ENCODE assay signal across 9 cellular contexts in the genomic region with DNA sequence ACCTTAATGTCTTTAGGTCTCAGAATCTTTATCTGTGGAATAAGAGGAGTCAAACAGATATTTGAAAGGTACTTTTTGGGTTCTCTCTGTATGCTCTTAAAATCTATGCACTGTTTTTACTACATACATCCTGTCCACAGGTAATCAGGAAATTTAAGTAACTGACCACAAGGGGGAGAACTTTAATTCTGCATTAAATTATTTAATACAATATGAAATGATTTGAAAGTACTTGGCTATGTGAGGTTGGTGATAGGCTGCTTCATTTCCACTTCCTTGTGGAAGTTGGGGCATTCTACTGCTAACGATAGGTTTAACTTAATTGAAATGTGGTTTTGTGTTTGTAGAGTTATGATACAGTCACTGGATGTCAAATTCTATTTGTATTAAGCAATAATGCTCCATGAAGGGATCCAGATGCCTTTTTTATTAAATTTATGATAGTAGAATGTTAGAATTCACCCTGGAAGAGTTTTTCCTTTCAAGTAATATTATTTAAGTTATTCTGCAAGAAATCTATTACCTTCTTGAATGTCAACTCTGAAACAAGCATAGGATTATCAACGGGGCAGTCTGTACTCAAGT. TPM values are rescaled to one million over a fixed set of nuclear protein-coding genes. Genes with fewer than 3 reads are reported as not detected.
DNase-seq lines count a peak whose midpoint lies in the region; ATAC-seq, FAIRE-seq and TF ChIP-seq lines count a peak whose summit lies in the region.
"Had no signal": no experiment of that assay in that cellular context is flagged by ENCODE, and none has a peak within 500 bp of the region (broad histone marks: within the 10 kb centered on the region; RNA-seq: fewer than 3 reads in every experiment).

No MANE protein-coding gene starts in this region.

- in situ Hi-C loops in ACHN (cut with HindIII; ENCODE audit: low pct_ligation_motif_present, low pct_unique_long_range_greater_than_20kb, low sequenced_read_pairs) (no loop called here), GM13977 (cut with MboI; ENCODE audit: low pct_unique_long_range_greater_than_20kb, low sequenced_read_pairs, unreplicated experiment) (no loop called here)

- H3K36me3 Mint-ChIP-seq in activated T-helper 17 cell treated with anti-CD3 and anti-CD28 coated beads, Interleukin-2, amount 50 U/mL, for 72 hours (ENCODE audit: low read depth), result no peaks in the 10 kb centered on the region

- no peaks in the 10 kb centered on the region for H3K4me1 ChIP-seq in endothelial cell of umbilical vein (ENCODE audit: control insufficient read depth, extremely low read depth, insufficient read depth, low read length)
- no peaks in the 10 kb centered on the region for H3K4me1 ChIP-seq in testis

- H4K20me1 ChIP-seq in endothelial cell of umbilical vein (replicated peaks; ENCODE audit: control insufficient read depth, extremely low read depth, insufficient read depth, low read length), result no peaks in the 10 kb centered on the region

- POLR2A ChIA-PET in endothelial cell of umbilical vein (lab: Charles Lee), result no interaction called here

- DNase-seq in ACHN (peak; percentile 69), GM13977 (ENCODE audit: low spot score) (no peak), NCI-H460 (ENCODE audit: extremely low read depth, low read depth) (peak; percentile 28), endothelial cell of umbilical vein (ENCODE audit: low read depth, low spot score) (peak; percentile 42), testis (no peak)
- DNase-seq in activated CD4-positive, alpha-beta T cell treated with anti-CD3 and anti-CD28 coated beads for 4 hours, result no peak

- CTCF ChIA-PET in endothelial cell of umbilical vein (lab: Charles Lee), result interaction anchor here (0.9 to 3.0 kb wide), 8 partner anchors 8 to 1639 kb away, joined by 3 to 14 read pairs (median 6); no protein-coding TSS in a partner anchor

- no peak for ATAC-seq in GM19324 (IDR thresholded peaks at IDR 0.05; ENCODE audit: low FRiP score, unreplicated experiment)
- ATAC-seq in activated T-helper 17 cell treated with anti-CD3 and anti-CD28 coated beads, Interleukin-2, amount 50 U/mL, for 72 hours (replicated peaks), result no peak

- H3K79me2 ChIP-seq in endothelial cell of umbilical vein (ENCODE audit: control insufficient read depth, insufficient read depth, low read length), result no peaks in the 10 kb centered on the region

- FAIRE-seq in endothelial cell of umbilical vein (lab: Jason Lieb, UNC), result no peak

- H3K9me3 ChIP-seq in endothelial cell of umbilical vein (replicated peaks; ENCODE audit: control insufficient read depth, insufficient read depth, low read length) (no peaks in the 10 kb centered on the region), testis (no peaks in the 10 kb centered on the region)

- H3K27ac ChIP-seq in endothelial cell of umbilical vein (ENCODE audit: insufficient read depth, low read depth, low read length), result no peak overlapping the region
- no peak overlapping the region for H3K27ac ChIP-seq in testis

- TF ChIP-seq CTCF in GM13977 (IDR thresholded peaks at IDR 0.05; ENCODE audit: extremely low read depth, insufficient read depth, missing control alignments), result peak; percentile 45
- peak; percentile 14 to 24 for TF ChIP-seq CTCF in endothelial cell of umbilical vein (IDR thresholded peaks at IDR 0.05; ENCODE audit: extremely low read depth in 1 of 2, insufficient read depth in 1 of 2, low read depth in 1 of 2, low read length in 2 of 2)
- peak in 2 of 3 experiments; percentile 19 to 61 for TF ChIP-seq CTCF in testis (IDR thresholded peaks at IDR 0.05)

- H3K27me3 ChIP-seq in endothelial cell of umbilical vein (ENCODE audit: control insufficient read depth in 2 of 2, insufficient read depth in 2 of 2, low read length in 2 of 2) (peaks cover 2 to 3% of the 10 kb centered on the region in 2 experiments), testis (no peaks in the 10 kb centered on the region)

- H3K27ac Mint-ChIP-seq in activated T-helper 17 cell treated with anti-CD3 and anti-CD28 coated beads, Interleukin-2, amount 50 U/mL, for 72 hours, result no peak overlapping the region

- no peak overlapping the region for H3K9ac ChIP-seq in endothelial cell of umbilical vein (replicated peaks; ENCODE audit: extremely low read depth, insufficient read depth, low read length)

- H3K4me2 ChIP-seq in endothelial cell of umbilical vein (ENCODE audit: insufficient read depth, low read length), result no peak overlapping the region

- H3K36me3 ChIP-seq in endothelial cell of umbilical vein (ENCODE audit: control insufficient read depth in 2 of 2, extremely low read depth in 1 of 2, insufficient read depth in 2 of 2, low read length in 2 of 2), result no peaks in the 10 kb centered on the region
- no peaks in the 10 kb centered on the region for H3K36me3 ChIP-seq in testis (ENCODE audit: low read depth, missing control alignments)

- no TSS peak for BruUV-seq in endothelial cell of umbilical vein (replicated peaks; lab: Mats Ljungman, UMichigan)

- no peak overlapping the region for H3K4me3 Mint-ChIP-seq in activated T-helper 17 cell treated with anti-CD3 and anti-CD28 coated beads, Interleukin-2, amount 50 U/mL, for 72 hours

- TF ChIP-seq POLR2A in endothelial cell of umbilical vein (IDR thresholded peaks at IDR 0.05; ENCODE audit: low read depth, low read length) (no peak), testis (IDR thresholded peaks at IDR 0.05) (no peak)

- H2AFZ ChIP-seq in endothelial cell of umbilical vein (ENCODE audit: low read depth, low read length), result no peak overlapping the region

- dilution Hi-C loops in endothelial cell of umbilical vein (cut with MboI; ENCODE audit: extremely low pct_ligation_motif_present, low sequenced_read_pairs), result no loop called here

- H3K9me1 ChIP-seq in endothelial cell of umbilical vein (replicated peaks; ENCODE audit: control insufficient read depth, extremely low read depth, insufficient read depth, low read length), result no peaks in the 10 kb centered on the region

- H3K4me1 Mint-ChIP-seq in activated T-helper 17 cell treated with anti-CD3 and anti-CD28 coated beads, Interleukin-2, amount 50 U/mL, for 72 hours, result no peaks in the 10 kb centered on the region

- intact Hi-C loops in endothelial cell of umbilical vein (cut with micrococcal nuclease), result loop anchor here (1.0 to 10.0 kb wide), 5 partner anchors 242 to 1638 kb away; no protein-coding TSS in a partner anchor
- intact Hi-C loops in testis (cut with DNase I; ENCODE audit: low total_unique reads), result no loop called here

- no peaks in the 10 kb centered on the region for H3K9me3 Mint-ChIP-seq in activated T-helper 17 cell treated with anti-CD3 and anti-CD28 coated beads, Interleukin-2, amount 50 U/mL, for 72 hours

- no peak overlapping the region for H3K4me3 ChIP-seq in endothelial cell of umbilical vein (replicated peaks in 1 of 3; ENCODE audit: insufficient read depth in 1 of 3, low read depth in 1 of 3, low read length in 3 of 3)
- H3K4me3 ChIP-seq in testis, result no peak overlapping the region

- WGBS in testis, 2 donors, result 67 to 80% methylated on average over 2 of the region's 2 CpGs

- H3K27me3 Mint-ChIP-seq in activated T-helper 17 cell treated with anti-CD3 and anti-CD28 coated beads, Interleukin-2, amount 50 U/mL, for 72 hours, result no peaks in the 10 kb centered on the region

TF ChIP-seq in endothelial cell of umbilical vein, 7 proteins besides CTCF, POLR2A, EP300 and RAD21:
- TF ChIP-seq FOS (IDR thresholded peaks at IDR 0.05; ENCODE audit: borderline replicate concordance, insufficient read depth, low read length) (no peak), MYC (IDR thresholded peaks at IDR 0.05; ENCODE audit: low read depth, low read length) (no peak), EZH2 (IDR thresholded peaks at IDR 0.05; ENCODE audit: borderline replicate concordance, low read depth, low read length, severe bottlenecking) (no peak), JUN (IDR thresholded peaks at IDR 0.05; ENCODE audit: borderline replicate concordance, insufficient read depth, insufficient read length, low read depth) (no peak), GATA2 (IDR thresholded peaks at IDR 0.05; ENCODE audit: insufficient read depth, insufficient read length, low read depth, low read length) (no peak), POLR2AphosphoS5 (IDR thresholded peaks at IDR 0.05; ENCODE audit: insufficient read depth, low read depth, low read length) (no peak)
- TF ChIP-seq, protein P1, sequence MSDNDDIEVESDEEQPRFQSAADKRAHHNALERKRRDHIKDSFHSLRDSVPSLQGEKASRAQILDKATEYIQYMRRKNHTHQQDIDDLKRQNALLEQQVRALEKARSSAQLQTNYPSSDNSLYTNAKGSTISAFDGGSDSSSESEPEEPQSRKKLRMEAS (IDR thresholded peaks at IDR 0.05; ENCODE audit: insufficient read depth, insufficient read length), result no peak

RNA-seq across cellular contexts. Expression of a gene that starts 6.0 kb away (rescaled TPM):
- not detected in 2 replicates for total RNA-seq in NCI-H460 (2014; rRNA removed; shearing (Covaris generic))
- polyA plus RNA-seq in NCI-H460 (2014; cell fraction: nucleus; rRNA removed), result not detected in 2 replicates
- total RNA-seq in endothelial cell of umbilical vein (not detected in 2 replicates), testis (10 to 100 TPM in 1 of 2 donors, 1 to 10 TPM in 1; 8.9 to 23.9 TPM)
- polyA plus RNA-seq in endothelial cell of umbilical vein (not detected in 2 replicates), testis (ENCODE audit: insufficient read depth, low read depth, low replicate concordance) (74.7 TPM)
- not detected in 2 replicates for polyA plus RNA-seq in endothelial cell of umbilical vein (2011; cell fraction: cytosol; rRNA removed)
- polyA plus RNA-seq in endothelial cell of umbilical vein (2011; cell fraction: nucleus; rRNA removed), result not detected in 2 replicates
- polyA plus RNA-seq in endothelial cell of umbilical vein (2012), result not detected in 2 replicates
- polyA minus RNA-seq in endothelial cell of umbilical vein, result not detected in 2 replicates
- not detected for polyA minus RNA-seq in endothelial cell of umbilical vein (2011; cell fraction: cytosol; rRNA and poly(A)+ RNA removed)
- polyA minus RNA-seq in endothelial cell of umbilical vein (2011; cell fraction: nucleus; rRNA and poly(A)+ RNA removed), result not detected in 2 replicates
- total RNA-seq in activated T-helper 17 cell treated with anti-CD3 and anti-CD28 coated beads, Interleukin-2, amount 50 U/mL, for 72 hours, result not detected
- polyA plus RNA-seq: adipose tissue had no signal

RNA-seq across cellular contexts. Expression of a gene that starts 30.1 kb away (rescaled TPM):
- not detected in 2 replicates for total RNA-seq in NCI-H460 (2014; rRNA removed; shearing (Covaris generic))
- not detected in 2 replicates for polyA plus RNA-seq in NCI-H460 (2014; cell fraction: nucleus; rRNA removed)
- total RNA-seq in endothelial cell of umbilical vein (not detected in 2 replicates), testis (under 1 TPM; 0.39 to 0.43 TPM)
- polyA plus RNA-seq in endothelial cell of umbilical vein (not detected in 2 replicates), testis (ENCODE audit: insufficient read depth, low read depth, low replicate concordance) (not detected)
- polyA plus RNA-seq in endothelial cell of umbilical vein (2011; cell fraction: cytosol; rRNA removed), result not detected in 2 replicates
- polyA plus RNA-seq in endothelial cell of umbilical vein (2011; cell fraction: nucleus; rRNA removed), result 0.03 TPM in 1 of 2 replicates, not detected in the other
- not detected in 2 replicates for polyA plus RNA-seq in endothelial cell of umbilical vein (2012)
- polyA minus RNA-seq in endothelial cell of umbilical vein, result not detected in 2 replicates
- not detected for polyA minus RNA-seq in endothelial cell of umbilical vein (2011; cell fraction: cytosol; rRNA and poly(A)+ RNA removed)
- not detected in 2 replicates for polyA minus RNA-seq in endothelial cell of umbilical vein (2011; cell fraction: nucleus; rRNA and poly(A)+ RNA removed)
- not detected for total RNA-seq in activated T-helper 17 cell treated with anti-CD3 and anti-CD28 coated beads, Interleukin-2, amount 50 U/mL, for 72 hours
- polyA plus RNA-seq: adipose tissue had no signal

Comparison
In these comparisons a context has a peak if more than half of its experiments do, and no peak if none do; other contexts are left out.
1. DNase-seq: peak in ACHN (single experiment), NCI-H460 (single experiment) and endothelial cell of umbilical vein (single experiment); none in GM13977 (single experiment), testis (single experiment) and activated CD4-positive, alpha-beta T cell treated with anti-CD3 and anti-CD28 coated beads for 4 hours (0 of 2).
2. Peak in every context shown above with its lines, with median percentiles within 50 percentile points of each other: CTCF ChIP-seq.